ENCODE assay signal across 12 cellular contexts in genomic region chr6:24574809-24575208, GRCh38.
DNase-seq lines count a peak whose midpoint lies in the region; ATAC-seq, FAIRE-seq and TF ChIP-seq lines count a peak whose summit lies in the region.
"Had no signal": no experiment of that assay in that cellular context is flagged by ENCODE, and none has a peak within 500 bp of the region (broad histone marks: within the 10 kb centered on the region; RNA-seq: fewer than 3 reads in every experiment).

No MANE protein-coding gene starts in this region.

- DNase-seq in G401 (ENCODE audit: low spot score) (peak; percentile 19), GM12878 (ENCODE audit: low read depth, low spot score) (no peak), glomerular visceral epithelial cell (ENCODE audit: extremely low spot score) (no peak), SHP77 (lab: John Stamatoyannopoulos, UW) (no peak)
- no peak for DNase-seq in activated T-helper 1 cell treated with anti-CD3 and anti-CD28 coated beads, Interleukin-12 subunit alpha, Interleukin-12 subunit beta, Interleukin-2, Interleukin-4 antibody, amounts not matched to agents 30 ng/mL and 10 ng/mL and 1 ng/mL, durations not matched to agents 14 hours and 24 hours and 36 hours (ENCODE audit: low spot score)
- no peak for DNase-seq in activated effector memory CD4-positive, alpha-beta T cell treated with anti-CD3 and anti-CD28 coated beads, Interleukin-2, amount 50 U/mL, for 16 hours
- DNase-seq: activated naive CD4-positive, alpha-beta T cell treated with anti-CD3 and anti-CD28 coated beads for 36 hours; CD4-positive, alpha-beta T cell; erythroblast had no signal

- H3K79me2 ChIP-seq in GM12878 (ENCODE audit: control insufficient read depth, insufficient read depth, low read length) = no peaks in the 10 kb centered on the region

- 0 out of 4 replicates have a peak, but pooled peaks of 1 of the 2 experiments have one; percentile 9 for TF ChIP-seq EP300 in GM12878 (IDR thresholded peaks at IDR 0.05; ENCODE audit: borderline replicate concordance in 1 of 2, control insufficient read depth in 1 of 2, low read depth in 2 of 2, low read length in 2 of 2)

- H3K27me3 Mint-ChIP-seq in activated T-helper 1 cell treated with anti-CD3 and anti-CD28 coated beads, Interleukin-12 subunit alpha, Interleukin-12 subunit beta, Interleukin-2, Interleukin-4 antibody, amounts not matched to agents 30 ng/mL and 10 ng/mL and 1 ng/mL, durations not matched to agents 14 hours and 24 hours and 36 hours (ENCODE audit: insufficient read depth) = peaks cover 16% of the 10 kb centered on the region

- WGBS in GM12878 (ENCODE audit: insufficient coverage, insufficient replicate concordance, low lambda C conversion rate, missing lambda C conversion rate) = 28% methylated on average over 4 of the region's 4 CpGs

- H3K4me2 ChIP-seq in GM12878 (ENCODE audit: control insufficient read depth, insufficient read depth) = no peak overlapping the region

- FAIRE-seq in GM12878 (lab: Jason Lieb, UNC) = peak; percentile 94

- H3K9me3 ChIP-seq in GM12878 (replicated peaks; ENCODE audit: control insufficient read depth, insufficient read depth, low read length) = no peaks in the 10 kb centered on the region
- H3K9me3 ChIP-seq: SJCRH30 had no signal

- no peak overlapping the region for H3K27ac Mint-ChIP-seq in activated T-helper 1 cell treated with anti-CD3 and anti-CD28 coated beads, Interleukin-12 subunit alpha, Interleukin-12 subunit beta, Interleukin-2, Interleukin-4 antibody, amounts not matched to agents 30 ng/mL and 10 ng/mL and 1 ng/mL, durations not matched to agents 14 hours and 24 hours and 36 hours
- H3K27ac Mint-ChIP-seq: activated naive CD4-positive, alpha-beta T cell treated with anti-CD3 and anti-CD28 coated beads for 36 hours; CD4-positive, alpha-beta T cell had no signal

- no peaks in the 10 kb centered on the region for H4K20me1 ChIP-seq in GM12878 (ENCODE audit: control insufficient read depth, insufficient read depth)

- BruUV-seq in GM12878 (replicated peaks; lab: Mats Ljungman, UMichigan) = no TSS peak

- CTCF ChIA-PET in GM12878 (lab: Yijun Ruan, JAX) = interaction anchor here (1.1 to 5.9 kb wide), 4 partner anchors 8 to 86 kb away, joined by 3 to 40 read pairs (median 3); no protein-coding TSS in a partner anchor

- H3K9ac ChIP-seq in GM12878 (ENCODE audit: control insufficient read depth, insufficient read depth, low read length) = no peak overlapping the region

- H3K4me1 ChIP-seq in GM12878 (ENCODE audit: control insufficient read depth, insufficient read depth, low read length) = no peaks in the 10 kb centered on the region
- H3K4me1 ChIP-seq: SJCRH30 had no signal

- peak in 2 of 3 experiments; percentile 4 to 6; a peak in 2 of 6 replicates for TF ChIP-seq CTCF in GM12878 (IDR thresholded peaks at IDR 0.05 in 2 of 3, conservative IDR thresholded peaks at IDR 0.05 in 1 of 3; ENCODE audit: control insufficient read depth in 2 of 3, extremely low read depth in 1 of 3, insufficient read depth in 1 of 3, low read depth in 3 of 3, low read length in 3 of 3)

- intact Hi-C loops in GM12878 (cut with micrococcal nuclease; ENCODE audit: unreplicated experiment) = no loop called here
- intact Hi-C loops in activated T-helper 1 cell treated with anti-CD3 and anti-CD28 coated beads, Interleukin-12 subunit alpha, Interleukin-12 subunit beta, Interleukin-2, Interleukin-4 antibody, amounts not matched to agents 30 ng/mL and 10 ng/mL and 1 ng/mL, durations not matched to agents 14 hours and 24 hours and 36 hours (cut with micrococcal nuclease) = no loop called here

- SMC1A ChIA-PET in GM12878 (lab: Charles Lee; ENCODE audit: uncharacterized antibody, unreplicated experiment) = interaction anchor here (1.2 to 1.8 kb wide), 2 partner anchors 9 to 54 kb away, joined by 3 to 6 read pairs; no protein-coding TSS in a partner anchor

- no peak for TF ChIP-seq POLR2A in GM12878 (IDR thresholded peaks at IDR 0.05; ENCODE audit: low read depth, low read length)

- no peak for TF ChIP-seq RAD21 in GM12878 (IDR thresholded peaks at IDR 0.05; ENCODE audit: insufficient read depth, low read depth, low read length)

- H3K36me3 ChIP-seq in GM12878 (ENCODE audit: control insufficient read depth in 2 of 2, insufficient read depth in 2 of 2, low read length in 1 of 2) = no peaks in the 10 kb centered on the region
- H3K36me3 ChIP-seq: SJCRH30 had no signal

- POLR2A ChIA-PET in GM12878 (lab: Charles Lee) = no interaction called here

- peak; percentile 82 for ATAC-seq in GM19467 (IDR thresholded peaks at IDR 0.05; ENCODE audit: unreplicated experiment)
- peak; percentile 88 for ATAC-seq in HG03159 (IDR thresholded peaks at IDR 0.05; ENCODE audit: unreplicated experiment)
- ATAC-seq in GM12878 = peak; percentile 98

- no peaks in the 10 kb centered on the region for H3K27me3 ChIP-seq in GM12878 (replicated peaks in 1 of 2; ENCODE audit: control insufficient read depth in 2 of 2, insufficient read depth in 2 of 2, low read length in 1 of 2)
- H3K27me3 ChIP-seq: SJCRH30 had no signal

- no peaks in the 10 kb centered on the region for H3K36me3 Mint-ChIP-seq in activated T-helper 1 cell treated with anti-CD3 and anti-CD28 coated beads, Interleukin-12 subunit alpha, Interleukin-12 subunit beta, Interleukin-2, Interleukin-4 antibody, amounts not matched to agents 30 ng/mL and 10 ng/mL and 1 ng/mL, durations not matched to agents 14 hours and 24 hours and 36 hours (ENCODE audit: low read depth)

- H3K4me3 ChIP-seq in GM12878 = no peak overlapping the region
- H3K4me3 ChIP-seq: SJCRH30 had no signal

- no peak overlapping the region for H3K27ac ChIP-seq in GM12878 (ENCODE audit: control insufficient read depth, insufficient read depth)
- H3K27ac ChIP-seq: SJCRH30 had no signal

- no peak overlapping the region; the same call in 1 of the 2 replicates for H2AFZ ChIP-seq in GM12878 (ENCODE audit: control insufficient read depth, low read depth, low read length)

- RAD21 ChIA-PET in GM12878 (lab: Charles Lee; ENCODE audit: unreplicated experiment) = no interaction called here

- no peaks in the 10 kb centered on the region for H3K4me1 Mint-ChIP-seq in activated T-helper 1 cell treated with anti-CD3 and anti-CD28 coated beads, Interleukin-12 subunit alpha, Interleukin-12 subunit beta, Interleukin-2, Interleukin-4 antibody, amounts not matched to agents 30 ng/mL and 10 ng/mL and 1 ng/mL, durations not matched to agents 14 hours and 24 hours and 36 hours (ENCODE audit: low read depth)

- no peak overlapping the region for H3K4me3 Mint-ChIP-seq in activated T-helper 1 cell treated with anti-CD3 and anti-CD28 coated beads, Interleukin-12 subunit alpha, Interleukin-12 subunit beta, Interleukin-2, Interleukin-4 antibody, amounts not matched to agents 30 ng/mL and 10 ng/mL and 1 ng/mL, durations not matched to agents 14 hours and 24 hours and 36 hours
- H3K4me3 Mint-ChIP-seq: activated naive CD4-positive, alpha-beta T cell treated with anti-CD3 and anti-CD28 coated beads for 36 hours; CD4-positive, alpha-beta T cell had no signal

- in situ Hi-C loops in G401 (cut with HindIII; ENCODE audit: low sequenced_read_pairs) = no loop called here
- in situ Hi-C loops in GM12878 (cut with MboI) = no loop called here

- H3K9me3 Mint-ChIP-seq in activated T-helper 1 cell treated with anti-CD3 and anti-CD28 coated beads, Interleukin-12 subunit alpha, Interleukin-12 subunit beta, Interleukin-2, Interleukin-4 antibody, amounts not matched to agents 30 ng/mL and 10 ng/mL and 1 ng/mL, durations not matched to agents 14 hours and 24 hours and 36 hours = no peaks in the 10 kb centered on the region
- H3K9me3 Mint-ChIP-seq: activated naive CD4-positive, alpha-beta T cell treated with anti-CD3 and anti-CD28 coated beads for 36 hours; CD4-positive, alpha-beta T cell had no signal

TF ChIP-seq in GM12878, 131 proteins besides CTCF, POLR2A, EP300 and RAD21 (continues in another document):
- TF ChIP-seq RBBP5 (conservative IDR thresholded peaks at IDR 0.05) (no peak), IKZF2 (IDR thresholded peaks at IDR 0.05) (peak; percentile 62 to 73; a peak in 3 of 4 replicates), SIN3A (IDR thresholded peaks at IDR 0.05; ENCODE audit: low read depth, low read length) (no peak), LARP7 (IDR thresholded peaks at IDR 0.05) (no peak), CREB1 (IDR thresholded peaks at IDR 0.05; ENCODE audit: low read depth) (no peak), CHD4 (IDR thresholded peaks at IDR 0.05) (no peak), MTA3 (IDR thresholded peaks at IDR 0.05; ENCODE audit: borderline replicate concordance, low read length) (no peak), ZNF687 (IDR thresholded peaks at IDR 0.05) (peak; percentile 50; the same call in 1 of the 2 replicates), SREBF2 (IDR thresholded peaks at IDR 0.05; ENCODE audit: low read length) (no peak)
